24 cellular contexts compared by ENCODE assay signal in genomic region chr10:99337911-99338310, GRCh38. TPM values are rescaled to one million over a fixed set of nuclear protein-coding genes. Genes with fewer than 3 reads are reported as not detected.
"Had no signal": no experiment of that assay in that cellular context is flagged by ENCODE, and none has a peak within 500 bp of the region (broad histone marks: within the 10 kb centered on the region; RNA-seq: fewer than 3 reads in every experiment).

No MANE protein-coding gene starts in this region.

- H3K4me1 ChIP-seq: pancreas, right lobe of liver had no signal

- H3K36me3 ChIP-seq: esophagus squamous epithelium, neutrophil, pancreas, right lobe of liver, suprapubic skin, transverse colon, vagina had no signal

- H3K27ac ChIP-seq: coronary artery, esophagus squamous epithelium, neutrophil, pancreas, right lobe of liver, suprapubic skin, transverse colon, vagina had no signal

- H3K4me3 ChIP-seq: coronary artery, esophagus squamous epithelium, mucosa of descending colon, pancreas, right lobe of liver, suprapubic skin, transverse colon, vagina had no signal

- ATAC-seq: left lobe of liver; mucosa of descending colon; natural killer cell treated with Interleukin-12 subunit alpha and Interleukin-12 subunit beta and Interleukin-15 and Interleukin-18, amount 100 ng/mL, for 72 hours; right lobe of liver; stimulated activated naive CD8-positive, alpha-beta T cell treated with anti-CD3 and anti-CD28 coated beads, Interleukin-15, amount 100 ng/mL, for 72 hours had no signal

- H3K27me3 ChIP-seq: pancreas, vagina had no signal

- H3K9me3 ChIP-seq: esophagus squamous epithelium, mucosa of descending colon, neutrophil, pancreas, right lobe of liver, suprapubic skin, transverse colon, vagina had no signal

- FAIRE-seq: keratinocyte, pancreas, small intestine had no signal

- DNase-seq: dermis blood vessel endothelial cell; effector memory CD4-positive, alpha-beta T cell; erythroblast; esophagus squamous epithelium; mucosa of descending colon; naive B cell; pancreas; right lobe of liver; small intestine; stimulated activated CD4-positive, alpha-beta T cell treated with anti-CD3 and anti-CD28 coated beads, Interleukin-12 subunit alpha, Interleukin-12 subunit beta, amount 100 ng/mL, for 4 hours; stimulated activated CD4-positive, alpha-beta T cell treated with anti-CD3 and anti-CD28 coated beads, Interleukin-1b, Interleukin-23, amount 100 ng/mL, for 48 hours; stimulated activated CD4-positive, alpha-beta T cell treated with anti-CD3 and anti-CD28 coated beads, Interleukin-4, amount 100 ng/mL, for 1 hour; stimulated activated CD8-positive, alpha-beta memory T cell treated with anti-CD3 and anti-CD28 coated beads, Interleukin-4, amount 100 ng/mL, for 48 hours; stimulated activated naive CD4-positive, alpha-beta T cell; stimulated activated naive CD8-positive, alpha-beta T cell treated with anti-CD3 and anti-CD28 coated beads, Interleukin-15, amount 100 ng/mL, for 72 hours; transverse colon had no signal

RNA-seq across cellular contexts. Expression of gene CNNM1, which starts 8.8 kb away (rescaled TPM):
- total RNA-seq: dermis blood vessel endothelial cell; lung microvascular endothelial cell; natural killer cell treated with Interleukin-12 subunit alpha and Interleukin-12 subunit beta and Interleukin-15 and Interleukin-18, amount 100 ng/mL, for 72 hours had no signal
